In genomic region chr1:234609528-234610042, GRCh38 we compare ENCODE assay signal across 8 cellular contexts. TPM values are rescaled to one million over a fixed set of nuclear protein-coding genes. Genes with fewer than 3 reads are reported as not detected.
A peak's percentile ranks its signal among the peaks of the same experiment; 100 is the strongest.
DNase-seq lines count a peak whose midpoint lies in the region; FAIRE-seq and TF ChIP-seq lines count a peak whose summit lies in the region.

No MANE protein-coding gene starts in this region.

- H3K27me3 Mint-ChIP-seq in Calu3 (ENCODE audit: unreplicated experiment): no peaks in the 10 kb centered on the region

- peaks cover 88% of the 10 kb centered on the region for H3K36me3 Mint-ChIP-seq in Calu3 (ENCODE audit: insufficient read depth, unreplicated experiment)

- FAIRE-seq in D721Med (lab: Jason Lieb, UNC): no peak

- CTCF ChIA-PET in Calu3 (lab: Charles Lee): interaction anchor here (0.8 to 1.5 kb wide), 3 partner anchors 11 to 120 kb away, joined by 3 read pairs; no protein-coding TSS in a partner anchor

- H3K27me3 ChIP-seq in Karpas-422 (ENCODE audit: low read length) (no peaks in the 10 kb centered on the region), dorsolateral prefrontal cortex (no peaks in the 10 kb centered on the region), neuron (ENCODE audit: insufficient read depth, low read length) (no peaks in the 10 kb centered on the region)

- H3K9ac ChIP-seq in Karpas-422 (ENCODE audit: low read length): peak overlapping the region; percentile 69

- H3K9me3 Mint-ChIP-seq in Calu3 (ENCODE audit: low read depth, unreplicated experiment): no peaks in the 10 kb centered on the region

- DNase-seq in Calu3 (peak; percentile 55), Karpas-422 (no peak), dorsolateral prefrontal cortex (no peak), UCSD-AML1 (lab: John Stamatoyannopoulos, UW; ENCODE audit: unreplicated experiment) (no peak), NCI-H1694 treated with DMSO at 0.1 percent for 48 hours (lab: John Stamatoyannopoulos, UW) (no peak), amniotic stem cell (lab: John Stamatoyannopoulos, UW) (no peak), D721Med (ENCODE audit: insufficient read length, low spot score) (no peak)

- 0 out of 2 replicates have a peak, but pooled peaks cover 5% of the 10 kb centered on the region for H3K36me3 ChIP-seq in Karpas-422 (ENCODE audit: insufficient read depth, low read length)
- peaks cover 18% of the 10 kb centered on the region for H3K36me3 ChIP-seq in neuron (ENCODE audit: insufficient read depth, low read length)

- H3K4me1 ChIP-seq in Karpas-422 (ENCODE audit: low read length): peaks cover 82% of the 10 kb centered on the region
- H3K4me1 ChIP-seq in neuron (ENCODE audit: insufficient read depth, low read length): peaks cover 55% of the 10 kb centered on the region

- H3K4me1 Mint-ChIP-seq in Calu3 (ENCODE audit: low read depth, unreplicated experiment): peaks cover 58% of the 10 kb centered on the region

- 0 out of 2 replicates have a peak, but pooled peaks cover 4% of the 10 kb centered on the region for H3K79me2 ChIP-seq in Karpas-422 (ENCODE audit: low read length)

- H3K27ac Mint-ChIP-seq in Calu3 (ENCODE audit: unreplicated experiment): peak overlapping the region; percentile 97

- H3K9me2 ChIP-seq in Karpas-422 (replicated peaks; ENCODE audit: insufficient read depth, low read length): no peaks in the 10 kb centered on the region

- H3K9me3 ChIP-seq in Karpas-422 (ENCODE audit: low read length) (no peaks in the 10 kb centered on the region), neuron (ENCODE audit: low read length) (no peaks in the 10 kb centered on the region)

- H3K4me2 ChIP-seq in Karpas-422 (ENCODE audit: low read depth, low read length, poor library complexity, severe bottlenecking): peak overlapping the region; percentile 61

- intact Hi-C loops in Calu3 (cut with micrococcal nuclease; ENCODE audit: unreplicated experiment) (loop anchor here (5.0 kb wide), 4 partner anchors 163 to 268 kb away; no protein-coding TSS in a partner anchor), dorsolateral prefrontal cortex (cut with DNase I) (loop anchor here (1.0 to 5.0 kb wide), 10 partner anchors 65 to 473 kb away; no protein-coding TSS in a partner anchor)

- TF ChIP-seq CTCF in Calu3 (IDR thresholded peaks at IDR 0.05; ENCODE audit: unreplicated experiment) (no peak), dorsolateral prefrontal cortex (IDR thresholded peaks at IDR 0.05 in 54 of 56, conservative IDR thresholded peaks at IDR 0.05 in 2 of 56; ENCODE audit: low read depth in 1 of 56, partially characterized antibody in 56 of 56) (no peak), D721Med (IDR thresholded peaks at IDR 0.05; ENCODE audit: insufficient read depth, missing control alignments) (no peak)

- H3K4me3 ChIP-seq in Karpas-422 (ENCODE audit: low read length) (peak overlapping the region; percentile 60; the same call in 1 of the 2 replicates), dorsolateral prefrontal cortex (peak overlapping the region; percentile 64 to 94 (median 82)), neuron (ENCODE audit: low read length) (peak overlapping the region; percentile 67)

- no peak overlapping the region for H3K27ac ChIP-seq in Karpas-422 (ENCODE audit: low read length)
- H3K27ac ChIP-seq in dorsolateral prefrontal cortex: peak overlapping the region; percentile 88 to 100 (median 99)

- no TSS peak for BruUV-seq in Calu3 (replicated peaks; lab: Mats Ljungman, UMichigan)

- H2AFZ ChIP-seq in Karpas-422 (ENCODE audit: low read length) (no peak overlapping the region), neuron (ENCODE audit: low read depth, low read length) (no peak overlapping the region)

- no peaks in the 10 kb centered on the region for H4K20me1 ChIP-seq in Karpas-422 (ENCODE audit: insufficient read depth, low read depth, low read length)

- H3K4me3 Mint-ChIP-seq in Calu3 (ENCODE audit: low read depth, unreplicated experiment): peak overlapping the region; percentile 89

RNA-seq across cellular contexts. Expression of gene IRF2BP2, which starts 0.4 kb away (rescaled TPM):
- total RNA-seq in Calu3 (2022) (192 and 196 TPM in 2 replicates), dorsolateral prefrontal cortex (100 to 1,000 TPM in 54 of 120 experiments, 10 to 100 TPM in 66; 60.9 to 188 (median 96.3) TPM)
- 14.1 and 16.5 TPM in 2 replicates for total RNA-seq in Karpas-422 (2014; rRNA removed; shearing (Covaris generic); ENCODE audit: low replicate concordance)
